Comparison of ENCODE assay signal across 23 cellular contexts in genomic region chr18:23849141-23849540, GRCh38.
"Had no signal": no experiment of that assay in that cellular context is flagged by ENCODE, and none has a peak within 500 bp of the region (broad histone marks: within the 10 kb centered on the region; RNA-seq: fewer than 3 reads in every experiment).

No MANE protein-coding gene starts in this region.

- H3K36me3 ChIP-seq: ovary, spleen had no signal

- H3K9me3 Mint-ChIP-seq: activated B cell treated with CpG ODN at 0.5 μM for 24 hours; activated CD8-positive, alpha-beta T cell treated with anti-CD3 and anti-CD28 coated beads for 36 hours; immature natural killer cell; neural crest cell had no signal

- H3K4me3 ChIP-seq: lower lobe of right lung, ovary, spleen, stomach, testis had no signal

- H3K27me3 Mint-ChIP-seq: activated B cell treated with CpG ODN at 0.5 μM for 24 hours; activated CD8-positive, alpha-beta T cell treated with anti-CD3 and anti-CD28 coated beads for 36 hours; activated naive CD4-positive, alpha-beta T cell treated with anti-CD3 and anti-CD28 coated beads, Interleukin-2, amount 50 U/mL, for 24 hours had no signal

- ATAC-seq: activated CD8-positive, alpha-beta T cell treated with anti-CD3 and anti-CD28 coated beads for 36 hours; left cardiac atrium; lower lobe of right lung; sciatic nerve had no signal

- H3K9me3 ChIP-seq: lower lobe of right lung, ovary, spleen, stomach, testis had no signal

- FAIRE-seq: colon, TTC549, urothelium cell line had no signal

- H3K27ac Mint-ChIP-seq: activated B cell treated with CpG ODN at 0.5 μM for 24 hours; activated CD8-positive, alpha-beta T cell treated with anti-CD3 and anti-CD28 coated beads for 36 hours; activated naive CD4-positive, alpha-beta T cell treated with anti-CD3 and anti-CD28 coated beads, Interleukin-2, amount 50 U/mL, for 24 hours; immature natural killer cell had no signal

- H3K27ac ChIP-seq: lower lobe of right lung, ovary, spleen, testis had no signal

- DNase-seq: activated B cell treated with CpG ODN at 0.5 μM for 24 hours; activated CD4-positive, alpha-beta T cell treated with anti-CD3 and anti-CD28 coated beads for 48 hours; activated CD8-positive, alpha-beta memory T cell treated with anti-CD3 and anti-CD28 coated beads, Interleukin-2, amount 50 U/mL, for 4 hours; activated CD8-positive, alpha-beta T cell treated with anti-CD3 and anti-CD28 coated beads for 36 hours; activated effector memory CD4-positive, alpha-beta T cell treated with anti-CD3 and anti-CD28 coated beads, Interleukin-2, amount 50 U/mL, for 16 hours; activated T-cell treated with anti-CD3 and anti-CD28 coated beads, Interleukin-2, amount 50 U/mL, for 48 hours; amniotic stem cell; caudate nucleus; foreskin fibroblast; immature natural killer cell; left cardiac atrium; lower lobe of right lung; midbrain; ovary; spleen; stomach; testis had no signal

- H3K27me3 ChIP-seq: ovary, spleen, stomach, testis had no signal

- H3K4me1 Mint-ChIP-seq: neural crest cell had no signal

- H3K36me3 Mint-ChIP-seq: activated naive CD4-positive, alpha-beta T cell treated with anti-CD3 and anti-CD28 coated beads, Interleukin-2, amount 50 U/mL, for 24 hours; immature natural killer cell had no signal

- H3K4me1 ChIP-seq: lower lobe of right lung had no signal

- H3K4me3 Mint-ChIP-seq: activated B cell treated with CpG ODN at 0.5 μM for 24 hours; activated CD8-positive, alpha-beta T cell treated with anti-CD3 and anti-CD28 coated beads for 36 hours; activated naive CD4-positive, alpha-beta T cell treated with anti-CD3 and anti-CD28 coated beads, Interleukin-2, amount 50 U/mL, for 24 hours; immature natural killer cell; neural crest cell had no signal
